ENCODE assay signal across 12 cellular contexts in genomic region chr3:29486087-29486486, GRCh38.
A peak's percentile ranks its signal among the peaks of the same experiment; 100 is the strongest.
DNase-seq lines count a peak whose midpoint lies in the region; ATAC-seq and TF ChIP-seq lines count a peak whose summit lies in the region.
"Had no signal": no experiment of that assay in that cellular context is flagged by ENCODE, and none has a peak within 500 bp of the region (broad histone marks: within the 10 kb centered on the region; RNA-seq: fewer than 3 reads in every experiment).

No MANE protein-coding gene starts in this region.

- DNase-seq in GM03348 (ENCODE audit: low spot score), result peak; percentile 65
- peak; percentile 88 for DNase-seq in NCI-H2029 treated with DMSO at 0.1 percent for 48 hours (lab: John Stamatoyannopoulos, UW)
- DNase-seq in cardiac fibroblast (ENCODE audit: low read depth in 2 of 2), result peak; percentile 92 to 93
- no peak for DNase-seq in psoas muscle
- DNase-seq in occipital lobe (lab: John Stamatoyannopoulos, UW), result no peak
- DNase-seq: activated T-cell treated with anti-CD3 and anti-CD28 coated beads, Interleukin-2, amount 50 U/mL, for 4 hours; dorsolateral prefrontal cortex; islet precursor cell; MV-4-11; posterior cingulate gyrus had no signal

- peaks cover 18% of the 10 kb centered on the region for H3K4me1 ChIP-seq in psoas muscle

- H3K27me3 ChIP-seq in psoas muscle (ENCODE audit: insufficient read depth in 3 of 3, low read length in 2 of 3), result no peaks in the 10 kb centered on the region
- H3K27me3 ChIP-seq: dorsolateral prefrontal cortex had no signal

- H3K4me3 ChIP-seq in cardiac fibroblast (replicated peaks in 1 of 2; ENCODE audit: low read depth in 2 of 2, low read length in 2 of 2), result no peak overlapping the region
- no peak overlapping the region for H3K4me3 ChIP-seq in psoas muscle
- H3K4me3 ChIP-seq: dorsolateral prefrontal cortex had no signal

- H3K27ac ChIP-seq in psoas muscle, result no peak overlapping the region
- H3K27ac ChIP-seq: dorsolateral prefrontal cortex had no signal

- WGBS in psoas muscle, 3 donors, result 71 to 80% (median 72%) methylated on average over 6 of the region's 6 CpGs

- peaks cover 0 to 9% of the 10 kb centered on the region in 2 donors for H3K36me3 ChIP-seq in psoas muscle (ENCODE audit: insufficient read depth in 1 of 2, low read depth in 1 of 2)

- ATAC-seq in psoas muscle (peak; percentile 47 to 80 (median 76)), GM19035 (IDR thresholded peaks at IDR 0.05; ENCODE audit: unreplicated experiment) (no peak), GM21515 (IDR thresholded peaks at IDR 0.05; ENCODE audit: unreplicated experiment) (no peak)
- ATAC-seq: activated T-cell treated with anti-CD3 and anti-CD28 coated beads, Interleukin-2, amount 50 U/mL, for 4 hours had no signal

- TF ChIP-seq CTCF in cardiac fibroblast (IDR thresholded peaks at IDR 0.05; ENCODE audit: low read depth, low read length) (no peak), psoas muscle (IDR thresholded peaks at IDR 0.05) (no peak)

- intact Hi-C loops in psoas muscle (cut with DNase I), result no loop called here

- no peaks in the 10 kb centered on the region for H3K9me3 ChIP-seq in psoas muscle

Comparison
In these comparisons a context has a peak if more than half of its experiments do, and no peak if none do; other contexts are left out.
1. DNase-seq: peak in GM03348 (single experiment), NCI-H2029 treated with DMSO at 0.1 percent for 48 hours (single experiment) and cardiac fibroblast (2 of 2); none in psoas muscle (0 of 2) and occipital lobe (single experiment).
2. ATAC-seq: peak in psoas muscle (4 of 4); none in GM19035 (single experiment) and GM21515 (single experiment).